ENCODE assay signal across 7 cellular contexts in genomic region chr15:85960381-85960780, GRCh38.
"Had no signal": no experiment of that assay in that cellular context is flagged by ENCODE, and none has a peak within 500 bp of the region (broad histone marks: within the 10 kb centered on the region; RNA-seq: fewer than 3 reads in every experiment).

No MANE protein-coding gene starts in this region.

- FAIRE-seq: G401.6, GM12878, GM12891, GM12892, GM18507, GM19239 had no signal

- H3K4me3 ChIP-seq: GM12878 had no signal

- ATAC-seq: GM12878 had no signal

- DNase-seq: GF-D8 had no signal
